Comparison of ENCODE assay signal across 8 cellular contexts in genomic region chr2:227473019-227473461, GRCh38. TPM values are rescaled to one million over a fixed set of nuclear protein-coding genes. Genes with fewer than 3 reads are reported as not detected.
DNase-seq lines count a peak whose midpoint lies in the region; ATAC-seq and TF ChIP-seq lines count a peak whose summit lies in the region.

No MANE protein-coding gene starts in this region.

- DNase-seq in heart right ventricle (no peak), Right ventricle myocardium superior (no peak), SK-N-MC (ENCODE audit: low read depth, low spot score) (no peak), fibroblast of villous mesenchyme (ENCODE audit: low read depth) (peak; percentile 64), ureter (ENCODE audit: low spot score) (no peak), H4 (ENCODE audit: low spot score) (no peak)

- H3K4me1 ChIP-seq in heart right ventricle = peaks cover 9 to 46% (median 27%) of the 10 kb centered on the region in 9 donors

- H3K4me3 ChIP-seq in heart right ventricle = peak overlapping the region; percentile 82 to 99 (median 92)
- peak overlapping the region; percentile 88 for H3K4me3 ChIP-seq in SK-N-MC
- peak overlapping the region; percentile 81 for H3K4me3 ChIP-seq in fibroblast of villous mesenchyme (ENCODE audit: low read depth, low read length)
- peak overlapping the region; percentile 73 to 99 (median 97) for H3K4me3 ChIP-seq in skin epidermis

- H3K27me3 ChIP-seq in heart right ventricle = no peaks in the 10 kb centered on the region

- H3K27ac ChIP-seq in heart right ventricle (peak overlapping the region in 9 of 10 donors; percentile 80 to 96 (median 87)), SK-N-MC (no peak overlapping the region), skin epidermis (peak overlapping the region; percentile 69 to 97 (median 91))

- WGBS in heart right ventricle, 2 donors = 1 to 2% methylated on average over 19 of the region's 19 CpGs

- intact Hi-C loops in heart right ventricle (cut with DNase I) (loop anchor here in 8 of 10 donors (2.0 to 10.0 kb wide), 9 partner anchors 39 to 294 kb away; no protein-coding TSS in a partner anchor), Right ventricle myocardium superior (cut with DNase I) (no loop called here)

- peak overlapping the region; percentile 78 for H3K9ac ChIP-seq in SK-N-MC (ENCODE audit: insufficient read length)

- H3K9me3 ChIP-seq in heart right ventricle (no peaks in the 10 kb centered on the region), SK-N-MC (ENCODE audit: low read depth, low read length) (no peaks in the 10 kb centered on the region)

- no peak for ATAC-seq in heart right ventricle
- no peak for ATAC-seq in Right ventricle myocardium superior (ENCODE audit: poor library complexity)
- ATAC-seq in GM19351 (IDR thresholded peaks at IDR 0.05; ENCODE audit: unreplicated experiment) = no peak

- no peak for TF ChIP-seq CTCF in heart right ventricle (IDR thresholded peaks at IDR 0.05)
- TF ChIP-seq CTCF in fibroblast of villous mesenchyme (IDR thresholded peaks at IDR 0.05; ENCODE audit: insufficient read depth, low read depth, low read length) = no peak

- H3K36me3 ChIP-seq in heart right ventricle (peaks cover 0 to 11% (median 0%) of the 10 kb centered on the region in 9 donors), SK-N-MC (ENCODE audit: insufficient read depth, low read length) (no peaks in the 10 kb centered on the region)

RNA-seq across cellular contexts. Expression of gene AGFG1, which starts 1.1 kb away (rescaled TPM):
- total RNA-seq in heart right ventricle = 10 to 100 TPM; 52.8 to 77.9 (median 59.0) TPM
- 10 to 100 TPM; 14.1 to 42.1 TPM for polyA plus RNA-seq in heart right ventricle
- 55.7 TPM for total RNA-seq in Right ventricle myocardium superior
- 30.0 and 56.1 TPM in 2 replicates for total RNA-seq in fibroblast of villous mesenchyme
- total RNA-seq in ureter = 80.5 TPM
- 110 and 129 TPM in 2 replicates for total RNA-seq in H4 (2014; rRNA removed; shearing (Covaris generic))
